In the genomic region with DNA sequence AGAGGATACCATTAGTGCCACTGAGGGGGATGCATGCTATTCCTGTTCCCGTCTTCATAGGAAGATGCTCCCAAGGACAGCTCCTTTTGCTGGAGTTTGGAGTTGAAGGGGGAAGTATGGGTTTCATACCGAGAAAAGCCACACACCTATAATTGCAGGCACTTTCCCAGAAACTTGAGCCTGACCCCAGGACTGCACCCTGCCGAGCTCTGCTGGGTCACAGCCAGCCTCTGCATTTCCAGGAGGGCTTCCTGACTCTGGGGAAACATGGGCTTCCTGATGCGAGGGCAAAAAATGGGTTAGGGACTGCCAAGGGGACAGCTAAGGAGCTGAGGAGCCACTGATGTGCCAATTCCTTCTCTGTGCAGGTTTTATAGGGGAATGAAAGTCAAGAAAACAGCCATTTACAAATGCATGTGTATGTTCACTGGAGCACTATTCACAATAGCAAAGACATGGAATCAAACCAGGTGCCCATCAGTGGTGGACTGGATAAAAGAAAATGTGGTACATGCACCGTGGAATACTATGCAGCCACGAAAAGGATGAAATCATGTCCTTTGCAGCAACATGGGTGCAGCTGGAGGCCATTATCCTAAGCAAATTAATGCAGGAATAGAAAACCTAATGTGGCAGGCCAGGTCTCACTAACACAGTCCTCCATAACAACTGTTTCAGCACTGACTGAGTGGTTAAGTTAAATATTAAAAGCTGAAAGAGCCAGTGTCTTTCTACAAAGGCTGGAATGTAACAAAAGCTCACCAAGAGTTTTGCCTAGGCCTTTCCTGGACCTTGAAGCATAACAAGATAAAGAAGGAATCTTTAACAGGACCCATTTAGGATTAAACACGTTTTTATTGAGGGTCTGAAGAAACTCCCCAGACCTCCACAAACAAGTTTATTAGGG, we compare ENCODE assay signal across 25 cellular contexts.
DNase-seq lines count a peak whose midpoint lies in the region; ATAC-seq and TF ChIP-seq lines count a peak whose summit lies in the region.
"Had no signal": no experiment of that assay in that cellular context is flagged by ENCODE, and none has a peak within 500 bp of the region (broad histone marks: within the 10 kb centered on the region; RNA-seq: fewer than 3 reads in every experiment).

No MANE protein-coding gene starts in this region.

- H3K4me3 ChIP-seq in endodermal cell (ENCODE audit: low read length) = no peak overlapping the region

- peaks cover 20% of the 10 kb centered on the region for H3K27me3 Mint-ChIP-seq in endodermal cell (ENCODE audit: insufficient read depth)
- H3K27me3 Mint-ChIP-seq in naive thymus-derived CD8-positive, alpha-beta T cell = peaks cover 0 to 10% (median 2%) of the 10 kb centered on the region in 5 donors

- no peaks in the 10 kb centered on the region for H3K4me1 ChIP-seq in endodermal cell (ENCODE audit: control insufficient read depth, insufficient read depth, low read length)

- no peak overlapping the region for H3K9ac ChIP-seq in endodermal cell (ENCODE audit: extremely low read depth, low read length, poor library complexity, severe bottlenecking)

- H3K4me1 Mint-ChIP-seq in endodermal cell = peaks cover 7% of the 10 kb centered on the region
- H3K4me1 Mint-ChIP-seq in naive thymus-derived CD8-positive, alpha-beta T cell = no peaks in the 10 kb centered on the region

- peak; percentile 3 for DNase-seq in NCI-H2227 treated with DMSO at 0.1 percent for 48 hours (lab: John Stamatoyannopoulos, UW)
- no peak for DNase-seq in NCI-H2227 (lab: John Stamatoyannopoulos, UW; ENCODE audit: unreplicated experiment)
- DNase-seq in endodermal cell = peak; percentile 26
- DNase-seq in left kidney (ENCODE audit: low read depth, low spot score) = peak; percentile 43
- DNase-seq in HT-29 (ENCODE audit: low spot score) = no peak
- no peak for DNase-seq in naive thymus-derived CD8-positive, alpha-beta T cell
- DNase-seq in AG08395 (ENCODE audit: low spot score) = no peak
- DNase-seq: ACHN; AML-193; C1 segment of cervical spinal cord; CD8-positive, alpha-beta T cell; DMS53; GDM1; H7; NCI-H1105; NCI-H146; NCI-H2029; NCI-H345; NCI-H524; NCI-H774; NK-92 treated with Interleukin-12 subunit alpha and Interleukin-12 subunit beta, amount 100 ng/mL, for 24 hours had no signal

- H3K36me3 Mint-ChIP-seq in endodermal cell (ENCODE audit: low read depth) = no peaks in the 10 kb centered on the region
- no peaks in the 10 kb centered on the region for H3K36me3 Mint-ChIP-seq in naive thymus-derived CD8-positive, alpha-beta T cell
- H3K36me3 Mint-ChIP-seq: CD8-positive, alpha-beta T cell had no signal

- no peaks in the 10 kb centered on the region for H3K9me3 Mint-ChIP-seq in endodermal cell
- H3K9me3 Mint-ChIP-seq in naive thymus-derived CD8-positive, alpha-beta T cell = peaks cover 0 to 5% (median 0%) of the 10 kb centered on the region in 9 donors

- no peak overlapping the region for H3K27ac ChIP-seq in endodermal cell (ENCODE audit: low read depth, low read length)
- H3K27ac ChIP-seq: 22Rv1, HL-60 had no signal

- ATAC-seq in naive thymus-derived CD8-positive, alpha-beta T cell = no peak
- ATAC-seq in GM18873 (IDR thresholded peaks at IDR 0.05; ENCODE audit: low FRiP score, unreplicated experiment) = no peak
- ATAC-seq: CD8-positive, alpha-beta T cell; SK-N-SH treated with all-trans-retinoic acid at 6 μM for 48 hours had no signal

- TF ChIP-seq CTCF in endodermal cell (conservative IDR thresholded peaks at IDR 0.05) = no peak

- no peak overlapping the region for H3K27ac Mint-ChIP-seq in endodermal cell
- H3K27ac Mint-ChIP-seq in naive thymus-derived CD8-positive, alpha-beta T cell = no peak overlapping the region
- H3K27ac Mint-ChIP-seq: CD8-positive, alpha-beta T cell had no signal

- no peaks in the 10 kb centered on the region for H3K27me3 ChIP-seq in endodermal cell (ENCODE audit: control insufficient read depth, insufficient read depth, low read length, poor library complexity, severe bottlenecking)

- WGBS in endodermal cell (ENCODE audit: insufficient coverage in 1 of 2, insufficient read length in 1 of 2), 2 experiments = 94% methylated on average over 4 to 7 of the region's 7 CpGs

- H3K9me3 ChIP-seq in endodermal cell (ENCODE audit: control insufficient read depth, low read length) = no peaks in the 10 kb centered on the region

- POLR2A ChIA-PET in naive thymus-derived CD8-positive, alpha-beta T cell (lab: Charles Lee) = no interaction called here

- no peaks in the 10 kb centered on the region for H3K36me3 ChIP-seq in endodermal cell (ENCODE audit: control insufficient read depth, insufficient read depth, low read length)

- no peak overlapping the region for H3K4me3 Mint-ChIP-seq in endodermal cell
- H3K4me3 Mint-ChIP-seq in naive thymus-derived CD8-positive, alpha-beta T cell = no peak overlapping the region
- H3K4me3 Mint-ChIP-seq: CD8-positive, alpha-beta T cell had no signal

Comparison
In these comparisons a context has a peak if more than half of its experiments do, and no peak if none do; other contexts are left out.
1. DNase-seq: peak in NCI-H2227 treated with DMSO at 0.1 percent for 48 hours (single experiment), endodermal cell (single experiment) and left kidney (single experiment); none in NCI-H2227 (single experiment), HT-29 (single experiment), naive thymus-derived CD8-positive, alpha-beta T cell (0 of 10) and AG08395 (single experiment).